8 cellular contexts compared by ENCODE assay signal in the genomic region with DNA sequence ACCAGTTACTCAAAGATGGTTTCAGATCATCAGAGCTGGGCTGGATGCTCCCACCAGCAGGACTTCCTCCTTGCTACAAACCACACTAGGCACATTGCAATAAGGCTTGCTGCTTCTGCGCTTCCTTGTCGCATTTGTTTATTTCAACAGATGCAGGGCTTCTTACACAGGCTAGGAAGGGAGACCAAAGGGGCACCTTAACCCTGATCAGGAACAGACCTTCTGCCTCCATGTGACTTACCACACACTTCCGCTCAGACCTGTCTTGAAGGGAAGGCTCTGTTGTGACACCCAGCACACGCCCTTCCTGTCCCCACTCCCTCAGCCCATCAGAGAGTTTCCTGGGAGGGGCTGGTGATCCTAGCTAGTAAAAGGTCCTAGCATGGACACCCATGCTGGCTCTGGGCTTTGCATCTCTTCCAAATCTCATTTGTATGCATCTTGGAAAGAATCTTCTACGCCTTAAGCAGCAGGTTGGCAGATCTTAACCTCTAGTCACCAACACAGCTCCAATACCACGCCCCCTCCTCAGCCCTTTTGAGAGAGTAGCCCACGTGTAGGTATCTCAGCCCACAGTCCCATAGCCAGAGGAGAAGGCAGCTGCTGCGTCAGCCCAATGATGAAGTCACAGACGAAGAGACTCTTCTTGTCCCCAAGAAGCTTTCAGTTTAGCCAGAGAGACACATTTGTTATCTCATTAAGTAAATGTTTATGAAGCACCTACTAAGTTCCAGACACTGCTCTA. TPM values are rescaled to one million over a fixed set of nuclear protein-coding genes. Genes with fewer than 3 reads are reported as not detected.
A peak's percentile ranks its signal among the peaks of the same experiment; 100 is the strongest.
DNase-seq lines count a peak whose midpoint lies in the region; ATAC-seq, FAIRE-seq and TF ChIP-seq lines count a peak whose summit lies in the region.

No MANE protein-coding gene starts in this region.

- peaks cover 12 to 39% (median 24%) of the 10 kb centered on the region in 11 experiments for H3K9me3 ChIP-seq in BLaER1 treated with 17β-estradiol and CSF1 and Interleukin-3, amounts not matched to agents 10 nM and 100 nM (replicated peaks in 1 of 11)
- peaks cover 8% of the 10 kb centered on the region for H3K9me3 ChIP-seq in mucosa of descending colon
- no peaks in the 10 kb centered on the region for H3K9me3 ChIP-seq in suprapubic skin

- TF ChIP-seq POLR2A in suprapubic skin (IDR thresholded peaks at IDR 0.05), result no peak

- TF ChIP-seq CTCF in mucosa of descending colon (IDR thresholded peaks at IDR 0.05) (no peak), suprapubic skin (IDR thresholded peaks at IDR 0.05) (no peak)

- no peak for TF ChIP-seq EP300 in suprapubic skin (IDR thresholded peaks at IDR 0.05)

- peak overlapping the region; percentile 50 to 97 (median 83) for H3K4me2 ChIP-seq in BLaER1 treated with 17β-estradiol and CSF1 and Interleukin-3, amounts not matched to agents 10 nM and 100 nM

- H4K20me1 ChIP-seq in BLaER1 treated with 17β-estradiol and CSF1 and Interleukin-3, amounts not matched to agents 10 nM and 100 nM, result no peaks in the 10 kb centered on the region

- H3K36me3 ChIP-seq in BLaER1 treated with 17β-estradiol and CSF1 and Interleukin-3, amounts not matched to agents 10 nM and 100 nM, result peaks cover 21 to 70% (median 48%) of the 10 kb centered on the region in 11 experiments
- H3K36me3 ChIP-seq in mucosa of descending colon (ENCODE audit: low read depth), result no peaks in the 10 kb centered on the region
- peaks cover 33% of the 10 kb centered on the region for H3K36me3 ChIP-seq in suprapubic skin

- peaks cover 16 to 55% (median 34%) of the 10 kb centered on the region in 10 experiments for H3K4me1 ChIP-seq in BLaER1 treated with 17β-estradiol and CSF1 and Interleukin-3, amounts not matched to agents 10 nM and 100 nM
- H3K4me1 ChIP-seq in mucosa of descending colon (ENCODE audit: low read depth) (no peaks in the 10 kb centered on the region), suprapubic skin (peaks cover 8% of the 10 kb centered on the region)

- H3K4me3 ChIP-seq in BLaER1 treated with 17β-estradiol and CSF1 and Interleukin-3, amounts not matched to agents 10 nM and 100 nM, result peak overlapping the region in 3 of 10 experiments; percentile 12 to 26 (median 15); a peak in 1 of 20 replicates
- H3K4me3 ChIP-seq in mucosa of descending colon (no peak overlapping the region), suprapubic skin (no peak overlapping the region)

- no peaks in the 10 kb centered on the region for H3K27me3 ChIP-seq in BLaER1 treated with 17β-estradiol and CSF1 and Interleukin-3, amounts not matched to agents 10 nM and 100 nM
- no peaks in the 10 kb centered on the region for H3K27me3 ChIP-seq in suprapubic skin

- FAIRE-seq in frontal cortex (lab: Jason Lieb, UNC), result no peak

- DNase-seq in MV-4-11 (lab: John Stamatoyannopoulos, UW) (peak; percentile 98), activated T-cell treated with anti-CD3 and anti-CD28 coated beads for 48 hours (ENCODE audit: low read depth) (peak; percentile 23), mucosa of descending colon (peak in 1 of 3 donors; percentile 20), NCI-H2081 treated with DMSO at 0.1 percent for 48 hours (lab: John Stamatoyannopoulos, UW) (no peak), frontal cortex (ENCODE audit: low spot score in 2 of 2) (no peak), suprapubic skin (ENCODE audit: low spot score in 2 of 2) (no peak)

- 72% methylated on average over 9 of the region's 9 CpGs for WGBS in suprapubic skin

- peak overlapping the region in 10 of 11 experiments; percentile 52 to 74 (median 68); a peak in 18 of 22 replicates for H3K9ac ChIP-seq in BLaER1 treated with 17β-estradiol and CSF1 and Interleukin-3, amounts not matched to agents 10 nM and 100 nM

- intact Hi-C loops in mucosa of descending colon (cut with DNase I, micrococcal nuclease), result no loop called here

- ATAC-seq in mucosa of descending colon (peak; percentile 93), HG03521 (IDR thresholded peaks at IDR 0.05; ENCODE audit: unreplicated experiment) (no peak)

- H3K27ac ChIP-seq in BLaER1 treated with 17β-estradiol and CSF1 and Interleukin-3, amounts not matched to agents 10 nM and 100 nM, result peak overlapping the region; percentile 37 to 89 (median 82); a peak in 21 of 22 replicates
- H3K27ac ChIP-seq in suprapubic skin, result no peak overlapping the region

RNA-seq across cellular contexts. Expression of gene SVIL, which starts 47.1 kb away (rescaled TPM):
- 1,000 to 10,000 TPM in 1 of 3 donors, 10 to 100 TPM in 2; 67.6 to 1,278 (median 86.0) TPM for total RNA-seq in mucosa of descending colon
- 16.7 TPM for total RNA-seq in frontal cortex
- 100 to 1,000 TPM in 1 of 4 donors, 10 to 100 TPM in 3; 52.9 to 129 (median 72.1) TPM for total RNA-seq in suprapubic skin

Comparison
In these comparisons a context has a peak if more than half of its experiments do, and no peak if none do; other contexts are left out.
1. DNase-seq: peak in MV-4-11 (single experiment) and activated T-cell treated with anti-CD3 and anti-CD28 coated beads for 48 hours (single experiment); none in NCI-H2081 treated with DMSO at 0.1 percent for 48 hours (single experiment), frontal cortex (0 of 2) and suprapubic skin (0 of 2).